ENCODE assay signal across 19 cellular contexts in genomic region chr5:93673555-93673954, GRCh38.
"Had no signal": no experiment of that assay in that cellular context is flagged by ENCODE, and none has a peak within 500 bp of the region (broad histone marks: within the 10 kb centered on the region; RNA-seq: fewer than 3 reads in every experiment).

No MANE protein-coding gene starts in this region.

- ATAC-seq: activated naive CD8-positive, alpha-beta T cell treated with anti-CD3 and anti-CD28 coated beads, Interleukin-2, amount 50 U/mL, for 24 hours; activated T-cell treated with anti-CD3 and anti-CD28 coated beads, Interleukin-2, amount 50 U/mL, for 72 hours; gastrocnemius medialis had no signal

- H3K27me3 Mint-ChIP-seq: activated CD4-positive, alpha-beta memory T cell treated with anti-CD3 and anti-CD28 coated beads, Interleukin-2, amount 10 ng/mL, durations not matched to agents 7 days and 5 days; activated CD4-positive, alpha-beta T cell treated with anti-CD3 and anti-CD28 coated beads, Interleukin-2, amount 10 ng/mL, durations not matched to agents 24 days and 14 days; activated naive CD8-positive, alpha-beta T cell treated with anti-CD3 and anti-CD28 coated beads, Interleukin-2, amount 50 U/mL, for 24 hours; memory B cell had no signal

- H3K27ac ChIP-seq: esophagus squamous epithelium, gastrocnemius medialis, testis, uterus had no signal

- H3K4me3 Mint-ChIP-seq: activated CD4-positive, alpha-beta memory T cell treated with anti-CD3 and anti-CD28 coated beads, Interleukin-2, amount 10 ng/mL, durations not matched to agents 7 days and 5 days; activated CD4-positive, alpha-beta T cell treated with anti-CD3 and anti-CD28 coated beads, Interleukin-2, amount 10 ng/mL, durations not matched to agents 24 days and 14 days; activated naive CD8-positive, alpha-beta T cell treated with anti-CD3 and anti-CD28 coated beads, Interleukin-2, amount 50 U/mL, for 24 hours; activated T-cell treated with anti-CD3 and anti-CD28 coated beads, Interleukin-2, amount 50 U/mL, for 72 hours; endodermal cell; memory B cell had no signal

- H3K4me1 Mint-ChIP-seq: activated CD4-positive, alpha-beta memory T cell treated with anti-CD3 and anti-CD28 coated beads, Interleukin-2, amount 10 ng/mL, durations not matched to agents 7 days and 5 days; activated CD4-positive, alpha-beta T cell treated with anti-CD3 and anti-CD28 coated beads, Interleukin-2, amount 10 ng/mL, durations not matched to agents 24 days and 14 days; activated naive CD8-positive, alpha-beta T cell treated with anti-CD3 and anti-CD28 coated beads, Interleukin-2, amount 50 U/mL, for 24 hours had no signal

- H3K27ac Mint-ChIP-seq: activated CD4-positive, alpha-beta memory T cell treated with anti-CD3 and anti-CD28 coated beads, Interleukin-2, amount 10 ng/mL, durations not matched to agents 7 days and 5 days; activated CD4-positive, alpha-beta T cell treated with anti-CD3 and anti-CD28 coated beads, Interleukin-2, amount 10 ng/mL, durations not matched to agents 24 days and 14 days; activated naive CD8-positive, alpha-beta T cell treated with anti-CD3 and anti-CD28 coated beads, Interleukin-2, amount 50 U/mL, for 24 hours; activated T-cell treated with anti-CD3 and anti-CD28 coated beads, Interleukin-2, amount 50 U/mL, for 72 hours; endodermal cell; memory B cell had no signal

- H3K9me3 Mint-ChIP-seq: activated CD4-positive, alpha-beta memory T cell treated with anti-CD3 and anti-CD28 coated beads, Interleukin-2, amount 10 ng/mL, durations not matched to agents 7 days and 5 days; activated CD4-positive, alpha-beta T cell treated with anti-CD3 and anti-CD28 coated beads, Interleukin-2, amount 10 ng/mL, durations not matched to agents 24 days and 14 days; activated naive CD8-positive, alpha-beta T cell treated with anti-CD3 and anti-CD28 coated beads, Interleukin-2, amount 50 U/mL, for 24 hours; endodermal cell; memory B cell had no signal

- DNase-seq: activated CD4-positive, alpha-beta memory T cell treated with anti-CD3 and anti-CD28 coated beads, Interleukin-2, amount 10 ng/mL, durations not matched to agents 7 days and 5 days; activated CD4-positive, alpha-beta T cell treated with anti-CD3 and anti-CD28 coated beads, Interleukin-2, amount 10 ng/mL, durations not matched to agents 24 days and 14 days; activated effector memory CD4-positive, alpha-beta T cell treated with Interleukin-2 at 50 U/mL for 16 hours; activated naive CD4-positive, alpha-beta T cell treated with anti-CD3 and anti-CD28 coated beads, Interleukin-2, amount 50 U/mL, for 16 hours; activated naive CD8-positive, alpha-beta T cell treated with anti-CD3 and anti-CD28 coated beads, Interleukin-2, amount 50 U/mL, for 24 hours; activated T-cell treated with anti-CD3 and anti-CD28 coated beads, Interleukin-2, amount 50 U/mL, for 72 hours; cortex of kidney; endodermal cell; esophagus squamous epithelium; gastrocnemius medialis; head of caudate nucleus; islet precursor cell; nucleus accumbens; stimulated activated CD4-positive, alpha-beta T cell treated with anti-CD3 and anti-CD28 coated beads, Interleukin-4, amount 100 ng/mL, for 1 hour; stimulated activated naive CD4-positive, alpha-beta T cell; testis; trophoblast cell; uterus had no signal
